8 cellular contexts compared by ENCODE assay signal in genomic region chr9:100098241-100098886, GRCh38. TPM values are rescaled to one million over a fixed set of nuclear protein-coding genes. Genes with fewer than 3 reads are reported as not detected.
DNase-seq lines count a peak whose midpoint lies in the region; ATAC-seq and TF ChIP-seq lines count a peak whose summit lies in the region.

No MANE protein-coding gene starts in this region.

- H3K4me1 Mint-ChIP-seq in activated T-cell treated with anti-CD3 and anti-CD28 coated beads, Interleukin-2, amount 50 U/mL, for 4 hours (ENCODE audit: low read depth): peaks cover 34% of the 10 kb centered on the region

- TF ChIP-seq EP300 in esophagus muscularis mucosa (IDR thresholded peaks at IDR 0.05): no peak

- ATAC-seq in GM19023 (IDR thresholded peaks at IDR 0.05; ENCODE audit: unreplicated experiment): peak; percentile 13
- ATAC-seq in HG03460 (IDR thresholded peaks at IDR 0.05; ENCODE audit: unreplicated experiment): peak; percentile 6
- peak in 1 of 2 donors; percentile 11 for ATAC-seq in activated T-cell treated with anti-CD3 and anti-CD28 coated beads, Interleukin-2, amount 50 U/mL, for 4 hours

- peak overlapping the region; percentile 83 to 97 (median 91) for H3K27ac ChIP-seq in BLaER1 treated with 17β-estradiol and CSF1 and Interleukin-3, amounts not matched to agents 10 nM and 100 nM
- H3K27ac ChIP-seq in esophagus muscularis mucosa (replicated peaks in 1 of 4) (peak overlapping the region; percentile 86 to 95 (median 91)), muscle layer of colon (ENCODE audit: low read depth, low read length) (peak overlapping the region; percentile 90), thyroid gland (peak overlapping the region; percentile 58 to 93 (median 70))

- peak overlapping the region; percentile 75 to 91 (median 89) for H3K4me2 ChIP-seq in BLaER1 treated with 17β-estradiol and CSF1 and Interleukin-3, amounts not matched to agents 10 nM and 100 nM

- TF ChIP-seq POLR2A in esophagus muscularis mucosa (IDR thresholded peaks at IDR 0.05; ENCODE audit: low read depth) (no peak), thyroid gland (IDR thresholded peaks at IDR 0.05) (peak in 1 of 2 donors; percentile 10)

- peaks cover 33 to 53% (median 47%) of the 10 kb centered on the region in 11 experiments; a peak in 21 of 22 replicates for H4K20me1 ChIP-seq in BLaER1 treated with 17β-estradiol and CSF1 and Interleukin-3, amounts not matched to agents 10 nM and 100 nM

- peaks cover 2% of the 10 kb centered on the region for H3K36me3 Mint-ChIP-seq in activated T-cell treated with anti-CD3 and anti-CD28 coated beads, Interleukin-2, amount 50 U/mL, for 4 hours (ENCODE audit: insufficient read depth)

- peaks cover 4 to 19% (median 13%) of the 10 kb centered on the region in 11 experiments; a peak in 15 of 22 replicates for H3K36me3 ChIP-seq in BLaER1 treated with 17β-estradiol and CSF1 and Interleukin-3, amounts not matched to agents 10 nM and 100 nM
- H3K36me3 ChIP-seq in esophagus muscularis mucosa: peaks cover 0 to 8% (median 3%) of the 10 kb centered on the region in 4 donors
- peaks cover 4% of the 10 kb centered on the region for H3K36me3 ChIP-seq in muscle layer of colon (ENCODE audit: insufficient read depth, low read length)
- H3K36me3 ChIP-seq in thyroid gland: no peaks in the 10 kb centered on the region

- H3K4me3 ChIP-seq in BLaER1 treated with 17β-estradiol and CSF1 and Interleukin-3, amounts not matched to agents 10 nM and 100 nM: peak overlapping the region; percentile 76 to 99 (median 94)
- H3K4me3 ChIP-seq in esophagus muscularis mucosa (peak overlapping the region; percentile 79 to 84 (median 82)), muscle layer of colon (ENCODE audit: low read depth in 1 of 2, low read length in 2 of 2) (peak overlapping the region; percentile 87 to 94), thyroid gland (replicated peaks in 1 of 3) (peak overlapping the region; percentile 30 to 100 (median 82))

- no peaks in the 10 kb centered on the region for H3K9me3 Mint-ChIP-seq in activated T-cell treated with anti-CD3 and anti-CD28 coated beads, Interleukin-2, amount 50 U/mL, for 4 hours

- peak overlapping the region; percentile 100 for H3K4me3 Mint-ChIP-seq in activated T-cell treated with anti-CD3 and anti-CD28 coated beads, Interleukin-2, amount 50 U/mL, for 4 hours

- intact Hi-C loops in esophagus muscularis mucosa (cut with DNase I) (loop anchor here (5.0 kb wide), 1 partner anchor 276 kb away; the partner anchor contains the start of gene NR4A3), thyroid gland (cut with DNase I) (loop anchor here (5.0 kb wide), 1 partner anchor 191 kb away; the partner anchor contains the start of gene STX17)

- no peaks in the 10 kb centered on the region for H3K27me3 Mint-ChIP-seq in activated T-cell treated with anti-CD3 and anti-CD28 coated beads, Interleukin-2, amount 50 U/mL, for 4 hours (ENCODE audit: low read depth)

- H3K9me3 ChIP-seq in BLaER1 treated with 17β-estradiol and CSF1 and Interleukin-3, amounts not matched to agents 10 nM and 100 nM (replicated peaks in 1 of 11): no peaks in the 10 kb centered on the region
- no peaks in the 10 kb centered on the region for H3K9me3 ChIP-seq in esophagus muscularis mucosa
- no peaks in the 10 kb centered on the region for H3K9me3 ChIP-seq in muscle layer of colon (ENCODE audit: low read length)
- H3K9me3 ChIP-seq in thyroid gland: no peaks in the 10 kb centered on the region

- H3K27me3 ChIP-seq in BLaER1 treated with 17β-estradiol and CSF1 and Interleukin-3, amounts not matched to agents 10 nM and 100 nM: no peaks in the 10 kb centered on the region
- H3K27me3 ChIP-seq in esophagus muscularis mucosa (no peaks in the 10 kb centered on the region), muscle layer of colon (ENCODE audit: control insufficient read depth in 1 of 2, insufficient read depth in 2 of 2, low read length in 2 of 2) (no peaks in the 10 kb centered on the region), thyroid gland (no peaks in the 10 kb centered on the region)

- DNase-seq in NCI-H69 (lab: John Stamatoyannopoulos, UW) (peak; percentile 90), esophagus muscularis mucosa (ENCODE audit: extremely low spot score) (no peak), thyroid gland (peak; percentile 77 to 84)
- no peak for DNase-seq in activated T-cell treated with anti-CD3 and anti-CD28 coated beads, Interleukin-2, amount 50 U/mL, for 4 hours

- peak overlapping the region; percentile 84 to 98 (median 93) for H3K9ac ChIP-seq in BLaER1 treated with 17β-estradiol and CSF1 and Interleukin-3, amounts not matched to agents 10 nM and 100 nM
- peak overlapping the region; percentile 86 for H3K9ac ChIP-seq in muscle layer of colon (ENCODE audit: low read length)

- TF ChIP-seq CTCF in esophagus muscularis mucosa (IDR thresholded peaks at IDR 0.05): no peak
- no peak for TF ChIP-seq CTCF in thyroid gland (IDR thresholded peaks at IDR 0.05)

- under 1% methylated on average over 31 of the region's 34 CpGs for WGBS in esophagus muscularis mucosa
- 0% methylated on average over 34 of the region's 34 CpGs for WGBS in thyroid gland, 2 donors

- H3K4me1 ChIP-seq in BLaER1 treated with 17β-estradiol and CSF1 and Interleukin-3, amounts not matched to agents 10 nM and 100 nM: peaks cover 14 to 48% (median 25%) of the 10 kb centered on the region in 10 experiments
- H3K4me1 ChIP-seq in esophagus muscularis mucosa (peaks cover 20 to 48% (median 34%) of the 10 kb centered on the region in 4 donors), muscle layer of colon (ENCODE audit: insufficient read depth, low read length) (peaks cover 20% of the 10 kb centered on the region), thyroid gland (peaks cover 8 to 15% of the 10 kb centered on the region in 2 donors)

RNA-seq across cellular contexts. Expression of gene ERP44, which starts 0.4 kb away (rescaled TPM):
- 10 to 100 TPM; 14.5 to 16.5 (median 14.8) TPM for total RNA-seq in activated T-cell treated with anti-CD3 and anti-CD28 coated beads, Interleukin-2, amount 50 U/mL, for 4 hours
- total RNA-seq in esophagus muscularis mucosa (10 to 100 TPM; 12.1 to 13.3 (median 12.7) TPM), thyroid gland (10 to 100 TPM; 23.7 to 36.2 (median 29.0) TPM)

RNA-seq across cellular contexts. Expression of gene INVS, which starts 0.7 kb away (rescaled TPM):
- 10 to 100 TPM; 10.2 to 11.1 (median 10.4) TPM for total RNA-seq in activated T-cell treated with anti-CD3 and anti-CD28 coated beads, Interleukin-2, amount 50 U/mL, for 4 hours
- total RNA-seq in esophagus muscularis mucosa (10 to 100 TPM; 19.2 to 24.1 (median 23.4) TPM), thyroid gland (10 to 100 TPM; 37.0 to 56.6 (median 45.6) TPM)

Comparison
In these comparisons a context has a peak if more than half of its experiments do, and no peak if none do; other contexts are left out.
1. DNase-seq: peak in NCI-H69 (single experiment) and thyroid gland (2 of 2); none in activated T-cell treated with anti-CD3 and anti-CD28 coated beads, Interleukin-2, amount 50 U/mL, for 4 hours (single experiment) and esophagus muscularis mucosa (single experiment).
2. Peak in every context shown above with its lines, with median percentiles within 50 percentile points of each other: H3K27ac ChIP-seq and H3K4me3 ChIP-seq.